In the genomic region with DNA sequence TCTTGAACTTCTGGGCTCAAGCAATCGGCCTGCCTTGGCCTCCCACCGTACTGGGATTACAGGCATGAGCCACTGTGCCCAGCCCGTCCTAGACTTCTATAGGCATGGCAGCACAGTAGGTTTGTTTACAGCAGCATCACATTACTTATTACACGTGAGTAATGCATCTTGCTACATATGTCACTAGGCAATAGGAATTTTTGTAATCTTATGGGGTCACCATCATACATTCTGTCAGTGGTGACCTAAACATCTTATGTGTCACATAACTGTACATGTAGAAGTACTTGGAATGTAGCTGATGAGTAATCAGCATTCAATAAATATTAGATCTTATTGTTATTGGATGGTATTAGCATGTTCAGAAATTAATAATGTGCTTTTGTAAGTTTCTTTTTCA, we compare ENCODE assay signal across 25 cellular contexts. TPM values are rescaled to one million over a fixed set of nuclear protein-coding genes. Genes with fewer than 3 reads are reported as not detected.
DNase-seq lines count a peak whose midpoint lies in the region; ATAC-seq and TF ChIP-seq lines count a peak whose summit lies in the region.
"Had no signal": no experiment of that assay in that cellular context is flagged by ENCODE, and none has a peak within 500 bp of the region (broad histone marks: within the 10 kb centered on the region; RNA-seq: fewer than 3 reads in every experiment).

No MANE protein-coding gene starts in this region.

- no peak overlapping the region for H3K14ac ChIP-seq in IMR-90 (replicated peaks; ENCODE audit: low read depth, low read length)

- H3K4me1 ChIP-seq in IMR-90 (ENCODE audit: control insufficient read depth, insufficient read depth, low read length) (peaks cover 2% of the 10 kb centered on the region), foreskin keratinocyte (no peaks in the 10 kb centered on the region)
- H3K4me1 ChIP-seq: A549 had no signal

- no peak for TF ChIP-seq RAD21 in IMR-90 (IDR thresholded peaks at IDR 0.05; ENCODE audit: low read length)

- DNase-seq in IMR-90 (peak; percentile 77), choroid plexus epithelial cell (ENCODE audit: low read depth) (peak; percentile 34), foreskin keratinocyte (peak in 1 of 2 donors; percentile 26), ACHN (no peak)
- DNase-seq in activated CD4-positive, CD25-positive, alpha-beta regulatory T cell (lab: John Stamatoyannopoulos, UW): no peak
- DNase-seq: C1 segment of cervical spinal cord; CD4-positive, alpha-beta memory T cell; COR-L47; DMS53; GDM1; H7; KG1; MM.1S; NCI-H1417 treated with DMSO at 0.1 percent for 48 hours; NCI-H1694 treated with DMSO at 0.1 percent for 48 hours; NCI-H2081; NCI-H2227 treated with DMSO at 0.1 percent for 48 hours; NCI-H526 treated with DMSO at 0.1 percent for 48 hours; SIG-M5; SK-N-SH had no signal

- ATAC-seq in IMR-90 (ENCODE audit: low read depth): peak; percentile 54; the same call in 1 of the 2 replicates
- ATAC-seq in foreskin keratinocyte: peak; percentile 18
- ATAC-seq in HG02588 (IDR thresholded peaks at IDR 0.05; ENCODE audit: unreplicated experiment): no peak
- no peak for ATAC-seq in GM21723 (IDR thresholded peaks at IDR 0.05; ENCODE audit: unreplicated experiment)
- ATAC-seq: A549, GM12878, Panc1 had no signal

- intact Hi-C loops in IMR-90 (cut with micrococcal nuclease): no loop called here

- H3K4me3 ChIP-seq in IMR-90 (ENCODE audit: insufficient read depth, low read depth, low read length): no peak overlapping the region
- no peak overlapping the region for H3K4me3 ChIP-seq in choroid plexus epithelial cell (ENCODE audit: low read depth, low read length)
- H3K4me3 ChIP-seq: A549, GM12878 had no signal

- no peaks in the 10 kb centered on the region for H3K27me3 ChIP-seq in IMR-90 (ENCODE audit: control insufficient read depth, insufficient read depth, low read length)
- H3K27me3 ChIP-seq in foreskin keratinocyte: no peaks in the 10 kb centered on the region

- no peak overlapping the region for H2BK120ac ChIP-seq in IMR-90 (ENCODE audit: low read depth, low read length)

- no peak overlapping the region for H2AFZ ChIP-seq in IMR-90 (replicated peaks; ENCODE audit: low read length, poor library complexity)

- H3K27ac ChIP-seq in IMR-90 (ENCODE audit: insufficient read depth, low read length) (no peak overlapping the region), foreskin keratinocyte (no peak overlapping the region)
- H3K27ac ChIP-seq: A549 had no signal

- dilution Hi-C loops in IMR-90 (cut with HindIII; ENCODE audit: low sequenced_read_pairs, unreplicated experiment): no loop called here

- no peak overlapping the region for H3K23ac ChIP-seq in IMR-90 (ENCODE audit: low read depth, low read length)

- H2AK5ac ChIP-seq in IMR-90 (ENCODE audit: low read depth, low read length): peak overlapping the region; percentile 27

- POLR2A ChIA-PET in IMR-90 (lab: Charles Lee; ENCODE audit: unreplicated experiment): no interaction called here

- H3K9me3 ChIP-seq in IMR-90 (ENCODE audit: control insufficient read depth, insufficient read depth, low read length): no peaks in the 10 kb centered on the region
- H3K9me3 ChIP-seq: A549, SK-N-SH had no signal

- no peak overlapping the region for H2BK15ac ChIP-seq in IMR-90 (ENCODE audit: low read depth, low read length)

- 0 out of 2 replicates have a peak overlapping the region, but pooled peaks have one; percentile 12 for H2BK20ac ChIP-seq in IMR-90 (ENCODE audit: low read depth, low read length)

- H2BK5ac ChIP-seq in IMR-90 (ENCODE audit: low read depth, low read length, poor library complexity, severe bottlenecking): no peak overlapping the region

- CTCF ChIA-PET in IMR-90 (lab: Yijun Ruan, JAX): no interaction called here

- H3K9ac ChIP-seq in IMR-90 (ENCODE audit: low read depth, low read length): no peak overlapping the region
- H3K9ac ChIP-seq: SK-N-SH had no signal

- TF ChIP-seq CTCF in IMR-90 (conservative IDR thresholded peaks at IDR 0.05; ENCODE audit: low read depth, low read length) (no peak), choroid plexus epithelial cell (conservative IDR thresholded peaks at IDR 0.05; ENCODE audit: low read depth, low read length) (no peak), foreskin keratinocyte (conservative IDR thresholded peaks at IDR 0.05) (no peak)

- H3K36me3 ChIP-seq in IMR-90 (ENCODE audit: control insufficient read depth, insufficient read depth, low read length): no peaks in the 10 kb centered on the region

- no peak overlapping the region for H3K18ac ChIP-seq in IMR-90 (ENCODE audit: low read depth, low read length)

- no TSS peak for BruUV-seq in IMR-90 (replicated peaks; lab: Mats Ljungman, UMichigan)

- no peak overlapping the region for H2AK9ac ChIP-seq in IMR-90 (replicated peaks; ENCODE audit: low read depth, low read length, poor library complexity)

- no peaks in the 10 kb centered on the region for H4K20me1 ChIP-seq in IMR-90 (ENCODE audit: insufficient read depth, low read length)

- no peak for TF ChIP-seq POLR2A in IMR-90 (IDR thresholded peaks at IDR 0.05; ENCODE audit: low read depth, low read length)

- no peak overlapping the region for H3K56ac ChIP-seq in IMR-90 (ENCODE audit: extremely low read depth, insufficient read depth, low read length)

- no peak overlapping the region for H3K4me2 ChIP-seq in IMR-90 (ENCODE audit: low read depth, low read length)
- H3K4me2 ChIP-seq: A549, SK-N-SH had no signal

- no peak overlapping the region for H4K8ac ChIP-seq in IMR-90 (ENCODE audit: low read depth in 2 of 2, low read length in 2 of 2)

- no peak overlapping the region for H3K4ac ChIP-seq in IMR-90 (ENCODE audit: low read depth, low read length)

- H3K9me1 ChIP-seq in IMR-90 (ENCODE audit: insufficient read depth, low read length): peaks cover 3% of the 10 kb centered on the region; the same call in 1 of the 2 replicates

- H3K79me1 ChIP-seq in IMR-90 (ENCODE audit: low read depth in 1 of 2, low read length in 2 of 2): no peaks in the 10 kb centered on the region

- H4K91ac ChIP-seq in IMR-90 (ENCODE audit: insufficient read depth, low read depth, low read length): no peak overlapping the region

- WGBS in IMR-90 (ENCODE audit: extremely low coverage in 2 of 2, insufficient read length in 1 of 2), 2 experiments: 100% methylated on average over 2 of the region's 4 CpGs; no CpG with 5 or more reads in 1 of the 2 experiments

- H4K5ac ChIP-seq in IMR-90 (ENCODE audit: low read depth, low read length): no peak overlapping the region

- in situ Hi-C loops in IMR-90 (cut with MboI; ENCODE audit: low sequenced_read_pairs) (no loop called here), ACHN (cut with HindIII; ENCODE audit: low pct_ligation_motif_present, low pct_unique_long_range_greater_than_20kb, low sequenced_read_pairs) (no loop called here)

TF ChIP-seq in IMR-90, 13 proteins besides CTCF, POLR2A, EP300 and RAD21:
- TF ChIP-seq SMC3 (IDR thresholded peaks at IDR 0.05; ENCODE audit: low read depth, low read length): no peak
- TF ChIP-seq MXI1 (IDR thresholded peaks at IDR 0.05; ENCODE audit: borderline replicate concordance, low read depth, low read length): no peak
- no peak for TF ChIP-seq ELK1 (IDR thresholded peaks at IDR 0.05; ENCODE audit: borderline replicate concordance, low read depth, low read length)
- no peak for TF ChIP-seq NFE2L2 (IDR thresholded peaks at IDR 0.05; ENCODE audit: low read depth, low read length)
- no peak for TF ChIP-seq MAZ (IDR thresholded peaks at IDR 0.05; ENCODE audit: borderline replicate concordance, low read depth, low read length)
- TF ChIP-seq FOS (IDR thresholded peaks at IDR 0.05; ENCODE audit: low read depth, low read length): 0 out of 2 replicates have a peak, but pooled peaks have one; percentile 20
- TF ChIP-seq, protein P1, sequence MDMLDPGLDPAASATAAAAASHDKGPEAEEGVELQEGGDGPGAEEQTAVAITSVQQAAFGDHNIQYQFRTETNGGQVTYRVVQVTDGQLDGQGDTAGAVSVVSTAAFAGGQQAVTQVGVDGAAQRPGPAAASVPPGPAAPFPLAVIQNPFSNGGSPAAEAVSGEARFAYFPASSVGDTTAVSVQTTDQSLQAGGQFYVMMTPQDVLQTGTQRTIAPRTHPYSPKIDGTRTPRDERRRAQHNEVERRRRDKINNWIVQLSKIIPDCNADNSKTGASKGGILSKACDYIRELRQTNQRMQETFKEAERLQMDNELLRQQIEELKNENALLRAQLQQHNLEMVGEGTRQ (IDR thresholded peaks at IDR 0.05; ENCODE audit: low read depth, low read length): no peak
- peak; percentile 70 for TF ChIP-seq CEBPB (IDR thresholded peaks at IDR 0.05; ENCODE audit: low read depth, low read length)
- TF ChIP-seq CHD1 (IDR thresholded peaks at IDR 0.05; ENCODE audit: low read depth, low read length): no peak
- no peak for TF ChIP-seq MAFK (IDR thresholded peaks at IDR 0.05; ENCODE audit: low read depth, low read length)
- TF ChIP-seq RFX5 (IDR thresholded peaks at IDR 0.05; ENCODE audit: low read depth, low read length): no peak
- no peak for TF ChIP-seq RCOR1 (IDR thresholded peaks at IDR 0.05; ENCODE audit: insufficient replicate concordance, low read length)
- peak; percentile 79 for TF ChIP-seq BHLHE40 (IDR thresholded peaks at IDR 0.05; ENCODE audit: low read depth, low read length)

RNA-seq across cellular contexts. Expression of gene ABCA1, which starts 22.9 kb away (rescaled TPM):
- total RNA-seq in IMR-90 (2012; rRNA removed): 43.6 and 52.2 TPM in 2 replicates
- polyA plus RNA-seq in IMR-90 (2012; rRNA removed): 4.3 and 5.8 TPM in 2 replicates
- 3.5 and 4.7 TPM in 2 replicates for polyA plus RNA-seq in IMR-90 (2012; cell fraction: cytosol; rRNA removed)
- 5.0 and 11.1 TPM in 2 replicates for polyA plus RNA-seq in IMR-90 (2012; cell fraction: nucleus; rRNA removed; ENCODE audit: low replicate concordance)
- 24.3 and 24.5 TPM in 2 replicates for total RNA-seq in foreskin keratinocyte
- polyA plus RNA-seq in foreskin keratinocyte: 2.2 and 2.6 TPM in 2 replicates

Comparison
In these comparisons a context has a peak if more than half of its experiments do, and no peak if none do; other contexts are left out.
1. ATAC-seq: peak in IMR-90 (single experiment) and foreskin keratinocyte (single experiment); none in HG02588 (single experiment) and GM21723 (single experiment).
2. DNase-seq: peak in IMR-90 (single experiment) and choroid plexus epithelial cell (single experiment); none in activated CD4-positive, CD25-positive, alpha-beta regulatory T cell (0 of 4) and ACHN (single experiment).